9 cellular contexts compared by ENCODE assay signal in the genomic region with DNA sequence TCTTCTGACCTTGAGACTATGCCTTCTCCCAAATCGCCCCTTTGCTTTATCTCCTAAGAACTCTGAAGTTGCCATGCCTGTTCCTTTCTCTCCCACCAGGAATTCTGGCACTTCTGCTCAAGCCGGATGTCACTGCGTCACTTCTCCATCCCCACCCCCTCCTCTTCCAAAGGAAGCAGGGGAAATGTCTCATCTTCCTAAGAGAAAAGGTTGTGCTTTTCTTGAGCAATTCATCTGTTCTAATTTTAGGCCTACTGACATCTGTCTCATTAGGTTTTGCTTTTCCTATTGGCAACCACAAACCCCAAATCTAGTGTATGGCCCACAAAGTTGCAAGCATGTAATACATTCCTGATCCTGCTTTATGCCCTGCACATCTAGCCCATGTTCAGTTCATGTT. TPM values are rescaled to one million over a fixed set of nuclear protein-coding genes. Genes with fewer than 3 reads are reported as not detected.
DNase-seq lines count a peak whose midpoint lies in the region; ATAC-seq and TF ChIP-seq lines count a peak whose summit lies in the region.
"Had no signal": no experiment of that assay in that cellular context is flagged by ENCODE, and none has a peak within 500 bp of the region (broad histone marks: within the 10 kb centered on the region; RNA-seq: fewer than 3 reads in every experiment).

No MANE protein-coding gene starts in this region.

- peak overlapping the region; percentile 33 for H3K27ac ChIP-seq in lower lobe of right lung

- H3K27me3 Mint-ChIP-seq in central memory CD8-positive, alpha-beta T cell, result no peaks in the 10 kb centered on the region

- no peaks in the 10 kb centered on the region for H3K4me1 ChIP-seq in lower lobe of right lung

- ATAC-seq in central memory CD8-positive, alpha-beta T cell (replicated peaks; ENCODE audit: extremely low read depth, poor library complexity, severe bottlenecking), result no peak
- ATAC-seq in lower lobe of right lung (no peak), HG02938 (IDR thresholded peaks at IDR 0.05; ENCODE audit: unreplicated experiment) (no peak), GM18519 (IDR thresholded peaks at IDR 0.05; ENCODE audit: low FRiP score, unreplicated experiment) (no peak)

- H3K4me1 Mint-ChIP-seq in central memory CD8-positive, alpha-beta T cell, result peaks cover 12% of the 10 kb centered on the region

- H3K9me3 Mint-ChIP-seq in central memory CD8-positive, alpha-beta T cell, result no peaks in the 10 kb centered on the region

- TF ChIP-seq CTCF in lower lobe of right lung (IDR thresholded peaks at IDR 0.05), result no peak

- no peaks in the 10 kb centered on the region for H3K36me3 ChIP-seq in lower lobe of right lung

- intact Hi-C loops in lower lobe of right lung (cut with DNase I), result no loop called here

- no peak overlapping the region for H3K4me3 Mint-ChIP-seq in central memory CD8-positive, alpha-beta T cell

- peaks cover 5% of the 10 kb centered on the region for H3K36me3 Mint-ChIP-seq in central memory CD8-positive, alpha-beta T cell (ENCODE audit: insufficient read depth)

- no peaks in the 10 kb centered on the region for H3K9me3 ChIP-seq in lower lobe of right lung

- peak; percentile 13 to 21 for DNase-seq in AML-193 (lab: John Stamatoyannopoulos, UW)
- DNase-seq in HS-5 (ENCODE audit: low read depth), result peak; percentile 55
- DNase-seq in central memory CD8-positive, alpha-beta T cell (ENCODE audit: low spot score in 2 of 2), result no peak
- no peak for DNase-seq in lower lobe of right lung
- no peak for DNase-seq in NCI-H774 (lab: John Stamatoyannopoulos, UW)
- no peak for DNase-seq in activated CD4-positive, alpha-beta T cell treated with anti-CD3 and anti-CD28 coated beads, Interleukin-2, amount 50 U/mL, for 48 hours

- H3K4me3 ChIP-seq in lower lobe of right lung, result no peak overlapping the region
- H3K4me3 ChIP-seq: coronary artery had no signal

- H3K27ac Mint-ChIP-seq in central memory CD8-positive, alpha-beta T cell (ENCODE audit: low read depth), result peak overlapping the region; percentile 35

- no peaks in the 10 kb centered on the region for H3K27me3 ChIP-seq in lower lobe of right lung (ENCODE audit: low read depth)

RNA-seq across cellular contexts. Expression of gene PABIR2, which starts 24.4 kb away (rescaled TPM):
- 17.0 TPM for total RNA-seq in lower lobe of right lung

Comparison
In these comparisons a context has a peak if more than half of its experiments do, and no peak if none do; other contexts are left out.
1. DNase-seq: peak in AML-193 (2 of 2) and HS-5 (single experiment); none in central memory CD8-positive, alpha-beta T cell (0 of 2), lower lobe of right lung (single experiment), NCI-H774 (single experiment) and activated CD4-positive, alpha-beta T cell treated with anti-CD3 and anti-CD28 coated beads, Interleukin-2, amount 50 U/mL, for 48 hours (0 of 2).